Comparison of ENCODE assay signal across 1 cellular context in the genomic region with DNA sequence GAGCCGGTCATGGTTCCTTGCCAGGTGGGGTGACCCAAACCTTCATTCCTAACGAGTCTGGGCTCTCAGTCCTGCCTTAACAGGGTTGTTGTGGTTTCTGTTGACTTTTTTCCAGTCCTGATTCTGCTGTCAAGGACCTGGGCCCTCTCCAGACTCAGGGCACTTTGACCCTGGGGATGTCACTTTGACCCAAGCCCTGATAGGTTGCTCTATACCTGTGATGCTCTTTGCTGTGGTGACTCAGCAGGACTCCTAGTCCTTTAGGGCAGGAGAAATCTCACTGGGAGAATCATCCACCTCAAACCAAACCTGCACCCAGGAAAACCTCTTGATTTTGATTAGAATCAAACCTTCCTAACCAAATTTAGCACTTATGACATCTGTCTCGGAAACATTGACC.
TF ChIP-seq lines count a peak whose summit lies in the region.

No MANE protein-coding gene starts in this region.

TF ChIP-seq in liver, 16 proteins besides CTCF, POLR2A, EP300 and RAD21 (continued from another document):
- TF ChIP-seq, protein P1, sequence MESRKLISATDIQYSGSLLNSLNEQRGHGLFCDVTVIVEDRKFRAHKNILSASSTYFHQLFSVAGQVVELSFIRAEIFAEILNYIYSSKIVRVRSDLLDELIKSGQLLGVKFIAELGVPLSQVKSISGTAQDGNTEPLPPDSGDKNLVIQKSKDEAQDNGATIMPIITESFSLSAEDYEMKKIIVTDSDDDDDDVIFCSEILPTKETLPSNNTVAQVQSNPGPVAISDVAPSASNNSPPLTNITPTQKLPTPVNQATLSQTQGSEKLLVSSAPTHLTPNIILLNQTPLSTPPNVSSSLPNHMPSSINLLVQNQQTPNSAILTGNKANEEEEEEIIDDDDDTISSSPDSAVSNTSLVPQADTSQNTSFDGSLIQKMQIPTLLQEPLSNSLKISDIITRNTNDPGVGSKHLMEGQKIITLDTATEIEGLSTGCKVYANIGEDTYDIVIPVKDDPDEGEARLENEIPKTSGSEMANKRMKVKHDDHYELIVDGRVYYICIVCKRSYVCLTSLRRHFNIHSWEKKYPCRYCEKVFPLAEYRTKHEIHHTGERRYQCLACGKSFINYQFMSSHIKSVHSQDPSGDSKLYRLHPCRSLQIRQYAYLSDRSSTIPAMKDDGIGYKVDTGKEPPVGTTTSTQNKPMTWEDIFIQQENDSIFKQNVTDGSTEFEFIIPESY (IDR thresholded peaks at IDR 0.05): peak; percentile 60
- TF ChIP-seq SP1 (IDR thresholded peaks at IDR 0.05) (peak; percentile 94), GABPA (IDR thresholded peaks at IDR 0.05 in 1 of 2, conservative IDR thresholded peaks at IDR 0.05 in 1 of 2) (peak in 1 of 2 donors; percentile 38), JUND (IDR thresholded peaks at IDR 0.05) (peak; percentile 92 to 93), NR2F2 (IDR thresholded peaks at IDR 0.05) (peak; percentile 82)
TF ChIP-seq in liver: peak in this region for 14.
